In the genomic region with DNA sequence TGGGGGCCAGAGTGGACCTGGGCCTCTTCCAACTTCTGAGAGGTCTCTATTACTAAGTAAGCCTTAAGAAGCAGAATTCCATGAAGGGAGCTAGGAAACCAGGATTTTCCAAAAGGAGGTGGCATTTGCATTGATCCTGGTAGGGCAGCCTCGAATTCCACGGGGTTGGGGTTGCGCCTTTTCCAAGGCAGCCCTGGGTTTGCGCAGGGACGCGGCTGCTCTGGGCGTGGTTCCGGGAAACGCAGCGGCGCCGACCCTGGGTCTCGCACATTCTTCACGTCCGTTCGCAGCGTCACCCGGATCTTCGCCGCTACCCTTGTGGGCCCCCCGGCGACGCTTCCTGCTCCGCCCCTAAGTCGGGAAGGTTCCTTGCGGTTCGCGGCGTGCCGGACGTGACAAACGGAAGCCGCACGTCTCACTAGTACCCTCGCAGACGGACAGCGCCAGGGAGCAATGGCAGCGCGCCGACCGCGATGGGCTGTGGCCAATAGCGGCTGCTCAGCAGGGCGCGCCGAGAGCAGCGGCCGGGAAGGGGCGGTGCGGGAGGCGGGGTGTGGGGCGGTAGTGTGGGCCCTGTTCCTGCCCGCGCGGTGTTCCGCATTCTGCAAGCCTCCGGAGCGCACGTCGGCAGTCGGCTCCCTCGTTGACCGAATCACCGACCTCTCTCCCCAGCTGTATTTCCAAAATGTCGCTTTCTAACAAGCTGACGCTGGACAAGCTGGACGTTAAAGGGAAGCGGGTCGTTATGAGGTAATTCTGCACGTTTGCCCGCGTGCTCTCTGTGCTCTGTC, we compare ENCODE assay signal across 8 cellular contexts. TPM values are rescaled to one million over a fixed set of nuclear protein-coding genes. Genes with fewer than 3 reads are reported as not detected.
A peak's percentile ranks its signal among the peaks of the same experiment; 100 is the strongest.
DNase-seq lines count a peak whose midpoint lies in the region; ATAC-seq, FAIRE-seq and TF ChIP-seq lines count a peak whose summit lies in the region.

A gene (plus strand): TSS at position 593 of the 791 bp plus-strand sequence. CDS start 93 bp downstream, at position 686.

- TF ChIP-seq CTCF in AG10803 (conservative IDR thresholded peaks at IDR 0.05; ENCODE audit: low read length), result no peak
- no peak for TF ChIP-seq CTCF in kidney (IDR thresholded peaks at IDR 0.05; ENCODE audit: borderline replicate concordance, extremely low read depth, insufficient read depth)

- H3K9me3 ChIP-seq in kidney (ENCODE audit: control insufficient read depth in 1 of 2, low read length in 2 of 2), result no peaks in the 10 kb centered on the region

- H3K4me1 ChIP-seq in kidney (ENCODE audit: control insufficient read depth in 1 of 2, insufficient read depth in 1 of 2, low read depth in 1 of 2, low read length in 2 of 2), result peaks cover 18 to 22% of the 10 kb centered on the region in 2 donors

- DNase-seq in AG10803 (ENCODE audit: low read depth) (peak; percentile 98), NCI-H460 (ENCODE audit: extremely low read depth, low read depth) (peak; percentile 96), cerebellum (ENCODE audit: low spot score) (peak; percentile 89), kidney (peak; percentile 98)
- DNase-seq in activated CD4-positive, alpha-beta T cell treated with anti-CD3 and anti-CD28 coated beads for 1 hour, result peak; percentile 86
- peak; percentile 93 for DNase-seq in stimulated activated CD4-positive, alpha-beta T cell treated with anti-CD3 and anti-CD28 coated beads, Interleukin-15, amount 100 ng/mL, for 24 hours

- H3K4me3 ChIP-seq in AG10803 (ENCODE audit: low read length), result peak within 1 kb of the TSS; percentile 66
- H3K4me3 ChIP-seq in kidney (ENCODE audit: low read length in 2 of 2), result peak within 1 kb of the TSS; percentile 88 to 98

- peak within 1 kb of the TSS; percentile 93 to 98 for H3K27ac ChIP-seq in kidney (ENCODE audit: low read depth in 2 of 2, low read length in 2 of 2)

- H3K9ac ChIP-seq in kidney (ENCODE audit: low read length in 2 of 2), result peak within 1 kb of the TSS; percentile 81 to 98

- FAIRE-seq in kidney (lab: Jason Lieb, UNC), result peak; percentile 38

- ATAC-seq in GM19043 (IDR thresholded peaks at IDR 0.05; ENCODE audit: low read depth, unreplicated experiment) (peak; percentile 92), HG03378 (IDR thresholded peaks at IDR 0.05; ENCODE audit: unreplicated experiment) (peak; percentile 90)

- intact Hi-C loops in kidney (cut with DNase I), result no loop called here

- peaks cover 0 to 3% of the 10 kb centered on the region in 2 donors for H3K36me3 ChIP-seq in kidney (ENCODE audit: control insufficient read depth in 1 of 2, insufficient read depth in 2 of 2, low read length in 2 of 2)

RNA-seq across cellular contexts. Expression of the gene that starts here (rescaled TPM):
- 874 and 904 TPM in 2 replicates for total RNA-seq in NCI-H460 (2014; rRNA removed; shearing (Covaris generic))
- 542 and 637 TPM in 2 replicates for polyA plus RNA-seq in NCI-H460 (2014; cell fraction: nucleus; rRNA removed)
- total RNA-seq in cerebellum, result 64.9 TPM
- total RNA-seq in kidney, result 356 TPM
- 471 TPM for polyA plus RNA-seq in kidney (ENCODE audit: insufficient read depth, low read depth, low replicate concordance)

Comparison
In these comparisons a context has a peak if more than half of its experiments do, and no peak if none do; other contexts are left out.
1. Peak in every context shown above with its lines: DNase-seq, ATAC-seq, H3K4me3 ChIP-seq and H3K27ac ChIP-seq.